8 cellular contexts compared by ENCODE assay signal in the genomic region with DNA sequence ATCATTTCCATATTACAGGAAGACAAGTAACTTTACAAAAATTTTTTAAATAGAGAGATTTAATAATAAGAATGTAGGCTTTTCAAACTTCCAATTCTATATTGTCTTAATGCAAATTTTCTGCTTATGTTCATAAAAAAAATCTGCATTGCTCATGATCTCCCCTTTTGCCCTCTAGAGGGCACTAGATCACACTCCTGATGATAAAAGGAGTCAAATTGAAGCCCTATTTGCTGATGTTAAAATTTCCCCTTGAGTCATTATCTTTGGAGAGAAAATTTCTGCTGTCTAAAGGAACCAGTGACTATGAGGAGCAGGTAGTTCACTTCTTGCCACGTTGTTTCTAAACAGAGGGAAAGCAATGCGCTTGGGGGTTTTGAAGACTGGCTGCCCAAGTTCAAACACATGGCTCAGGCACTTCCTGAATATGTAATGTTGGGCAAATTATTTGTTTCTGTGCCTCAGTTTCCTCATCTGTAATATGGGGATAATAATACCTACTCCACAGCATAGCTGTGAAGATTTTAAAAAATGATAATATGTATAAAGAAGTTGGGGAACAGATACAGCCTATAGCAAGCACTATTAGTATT.
A peak's percentile ranks its signal among the peaks of the same experiment; 100 is the strongest.
DNase-seq lines count a peak whose midpoint lies in the region; ATAC-seq, FAIRE-seq and TF ChIP-seq lines count a peak whose summit lies in the region.

No MANE protein-coding gene starts in this region.

- no peaks in the 10 kb centered on the region for H3K27me3 Mint-ChIP-seq in activated naive CD4-positive, alpha-beta T cell treated with anti-CD3 and anti-CD28 coated beads for 36 hours (ENCODE audit: low read depth)
- H3K27me3 Mint-ChIP-seq in activated naive CD4-positive, alpha-beta T cell treated with anti-CD3 and anti-CD28 coated beads, Interleukin-2, amount 10 ng/mL, durations not matched to agents 7 days and 5 days: no peaks in the 10 kb centered on the region

- CTCF ChIA-PET in activated naive CD4-positive, alpha-beta T cell treated with anti-CD3 and anti-CD28 coated beads for 36 hours (lab: Charles Lee): no interaction called here
- CTCF ChIA-PET in activated naive CD4-positive, alpha-beta T cell treated with anti-CD3 and anti-CD28 coated beads, Interleukin-2, amount 10 ng/mL, durations not matched to agents 7 days and 5 days (lab: Charles Lee): no interaction called here

- no peaks in the 10 kb centered on the region for H3K4me1 ChIP-seq in mucosa of descending colon (ENCODE audit: low read depth)

- no peaks in the 10 kb centered on the region for H3K36me3 ChIP-seq in bronchial epithelial cell (ENCODE audit: control insufficient read depth, insufficient read depth, low read length)
- no peaks in the 10 kb centered on the region for H3K36me3 ChIP-seq in mucosa of descending colon (ENCODE audit: low read depth)

- TF ChIP-seq CTCF in bronchial epithelial cell (IDR thresholded peaks at IDR 0.05; ENCODE audit: insufficient read depth, low read length, severe bottlenecking) (peak; percentile 53), mucosa of descending colon (IDR thresholded peaks at IDR 0.05) (peak; percentile 49)

- H3K27ac Mint-ChIP-seq in activated naive CD4-positive, alpha-beta T cell treated with anti-CD3 and anti-CD28 coated beads for 36 hours: no peak overlapping the region
- H3K27ac Mint-ChIP-seq in activated naive CD4-positive, alpha-beta T cell treated with anti-CD3 and anti-CD28 coated beads, Interleukin-2, amount 10 ng/mL, durations not matched to agents 7 days and 5 days: no peak overlapping the region

- ATAC-seq in HG02610 (IDR thresholded peaks at IDR 0.05; ENCODE audit: unreplicated experiment) (peak; percentile 74), mucosa of descending colon (no peak), GM21423 (IDR thresholded peaks at IDR 0.05; ENCODE audit: unreplicated experiment) (no peak)

- no peaks in the 10 kb centered on the region for H3K36me3 Mint-ChIP-seq in activated naive CD4-positive, alpha-beta T cell treated with anti-CD3 and anti-CD28 coated beads for 36 hours (ENCODE audit: low read depth)
- no peaks in the 10 kb centered on the region for H3K36me3 Mint-ChIP-seq in activated naive CD4-positive, alpha-beta T cell treated with anti-CD3 and anti-CD28 coated beads, Interleukin-2, amount 10 ng/mL, durations not matched to agents 7 days and 5 days

- no peaks in the 10 kb centered on the region for H3K9me3 Mint-ChIP-seq in activated naive CD4-positive, alpha-beta T cell treated with anti-CD3 and anti-CD28 coated beads for 36 hours
- no peaks in the 10 kb centered on the region for H3K9me3 Mint-ChIP-seq in activated naive CD4-positive, alpha-beta T cell treated with anti-CD3 and anti-CD28 coated beads, Interleukin-2, amount 10 ng/mL, durations not matched to agents 7 days and 5 days

- intact Hi-C loops in activated naive CD4-positive, alpha-beta T cell treated with anti-CD3 and anti-CD28 coated beads for 36 hours (cut with micrococcal nuclease): loop anchor here (1.0 kb wide), 1 partner anchor 889 kb away; no protein-coding TSS in a partner anchor
- intact Hi-C loops in mucosa of descending colon (cut with DNase I, micrococcal nuclease): no loop called here

- H3K4me1 Mint-ChIP-seq in activated naive CD4-positive, alpha-beta T cell treated with anti-CD3 and anti-CD28 coated beads for 36 hours (ENCODE audit: low read depth): no peaks in the 10 kb centered on the region
- H3K4me1 Mint-ChIP-seq in activated naive CD4-positive, alpha-beta T cell treated with anti-CD3 and anti-CD28 coated beads, Interleukin-2, amount 10 ng/mL, durations not matched to agents 7 days and 5 days: no peaks in the 10 kb centered on the region

- H3K9me3 ChIP-seq in mucosa of descending colon: no peaks in the 10 kb centered on the region

- H3K4me3 ChIP-seq in bronchial epithelial cell (ENCODE audit: low read depth, low read length) (no peak overlapping the region), mucosa of descending colon (no peak overlapping the region)

- H3K27me3 ChIP-seq in bronchial epithelial cell (ENCODE audit: control insufficient read depth, insufficient read depth, low read length): no peaks in the 10 kb centered on the region

- FAIRE-seq in bronchial epithelial cell (lab: Jason Lieb, UNC): no peak

- peak; percentile 10 for DNase-seq in activated naive CD4-positive, alpha-beta T cell treated with anti-CD3 and anti-CD28 coated beads for 36 hours
- no peak for DNase-seq in activated naive CD4-positive, alpha-beta T cell treated with anti-CD3 and anti-CD28 coated beads, Interleukin-2, amount 10 ng/mL, durations not matched to agents 7 days and 5 days
- DNase-seq in NCI-H226 (peak; percentile 44), bronchial epithelial cell (ENCODE audit: low read depth) (peak; percentile 80), mucosa of descending colon (peak in 1 of 3 donors; percentile 20), NK-92 (lab: John Stamatoyannopoulos, UW; ENCODE audit: unreplicated experiment) (no peak)

- H3K4me3 Mint-ChIP-seq in activated naive CD4-positive, alpha-beta T cell treated with anti-CD3 and anti-CD28 coated beads for 36 hours: no peak overlapping the region
- no peak overlapping the region for H3K4me3 Mint-ChIP-seq in activated naive CD4-positive, alpha-beta T cell treated with anti-CD3 and anti-CD28 coated beads, Interleukin-2, amount 10 ng/mL, durations not matched to agents 7 days and 5 days

Comparison
In these comparisons a context has a peak if more than half of its experiments do, and no peak if none do; other contexts are left out.
1. DNase-seq: peak in activated naive CD4-positive, alpha-beta T cell treated with anti-CD3 and anti-CD28 coated beads for 36 hours (single experiment), NCI-H226 (single experiment) and bronchial epithelial cell (single experiment); none in activated naive CD4-positive, alpha-beta T cell treated with anti-CD3 and anti-CD28 coated beads, Interleukin-2, amount 10 ng/mL, durations not matched to agents 7 days and 5 days (single experiment) and NK-92 (single experiment).